In the genomic region with DNA sequence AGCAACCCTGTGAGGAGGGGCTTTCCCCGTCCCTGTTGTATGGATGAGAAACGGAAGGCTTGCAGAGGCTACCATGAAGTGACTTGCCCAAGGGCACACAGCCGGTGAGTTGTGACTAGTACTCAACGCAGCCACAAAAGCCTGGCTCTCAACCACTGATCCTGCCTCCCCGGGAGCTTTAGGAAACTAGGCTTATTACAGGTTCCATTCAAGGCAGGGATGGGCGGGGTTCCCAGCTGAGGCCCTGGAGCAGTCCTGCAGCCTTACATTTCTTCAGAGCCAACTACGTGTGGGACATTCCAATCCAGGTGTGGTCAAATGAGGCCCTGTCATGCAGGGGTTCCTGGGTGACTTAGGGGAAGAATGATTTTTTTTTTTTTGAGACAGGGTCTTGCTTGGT, we compare ENCODE assay signal across 1 cellular context.
TF ChIP-seq lines count a peak whose summit lies in the region.

No MANE protein-coding gene starts in this region.

TF ChIP-seq in SK-N-SH treated with all-trans-retinoic acid at 6 μM for 48 hours, 23 proteins besides CTCF, POLR2A, EP300 and RAD21 (continued from another document):
- TF ChIP-seq, protein P1, sequence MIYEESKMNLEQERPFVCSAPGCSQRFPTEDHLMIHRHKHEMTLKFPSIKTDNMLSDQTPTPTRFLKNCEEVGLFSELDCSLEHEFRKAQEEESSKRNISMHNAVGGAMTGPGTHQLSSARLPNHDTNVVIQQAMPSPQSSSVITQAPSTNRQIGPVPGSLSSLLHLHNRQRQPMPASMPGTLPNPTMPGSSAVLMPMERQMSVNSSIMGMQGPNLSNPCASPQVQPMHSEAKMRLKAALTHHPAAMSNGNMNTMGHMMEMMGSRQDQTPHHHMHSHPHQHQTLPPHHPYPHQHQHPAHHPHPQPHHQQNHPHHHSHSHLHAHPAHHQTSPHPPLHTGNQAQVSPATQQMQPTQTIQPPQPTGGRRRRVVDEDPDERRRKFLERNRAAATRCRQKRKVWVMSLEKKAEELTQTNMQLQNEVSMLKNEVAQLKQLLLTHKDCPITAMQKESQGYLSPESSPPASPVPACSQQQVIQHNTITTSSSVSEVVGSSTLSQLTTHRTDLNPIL (CRISPR knock-in tag; IDR thresholded peaks at IDR 0.05; ENCODE audit: low read depth), result no peak
- TF ChIP-seq, protein P2, sequence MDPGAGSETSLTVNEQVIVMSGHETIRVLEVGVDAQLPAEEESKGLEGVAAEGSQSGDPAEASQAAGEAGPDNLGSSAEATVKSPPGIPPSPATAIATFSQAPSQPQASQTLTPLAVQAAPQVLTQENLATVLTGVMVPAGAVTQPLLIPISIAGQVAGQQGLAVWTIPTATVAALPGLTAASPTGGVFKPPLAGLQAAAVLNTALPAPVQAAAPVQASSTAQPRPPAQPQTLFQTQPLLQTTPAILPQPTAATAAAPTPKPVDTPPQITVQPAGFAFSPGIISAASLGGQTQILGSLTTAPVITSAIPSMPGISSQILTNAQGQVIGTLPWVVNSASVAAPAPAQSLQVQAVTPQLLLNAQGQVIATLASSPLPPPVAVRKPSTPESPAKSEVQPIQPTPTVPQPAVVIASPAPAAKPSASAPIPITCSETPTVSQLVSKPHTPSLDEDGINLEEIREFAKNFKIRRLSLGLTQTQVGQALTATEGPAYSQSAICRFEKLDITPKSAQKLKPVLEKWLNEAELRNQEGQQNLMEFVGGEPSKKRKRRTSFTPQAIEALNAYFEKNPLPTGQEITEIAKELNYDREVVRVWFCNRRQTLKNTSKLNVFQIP (CRISPR knock-in tag; IDR thresholded peaks at IDR 0.05; ENCODE audit: borderline replicate concordance, low read depth), result no peak
TF ChIP-seq in SK-N-SH treated with all-trans-retinoic acid at 6 μM for 48 hours: peak in this region for 0.
